ENCODE assay signal across 15 cellular contexts in genomic region chr4:73585345-73585744, GRCh38. TPM values are rescaled to one million over a fixed set of nuclear protein-coding genes. Genes with fewer than 3 reads are reported as not detected.
DNase-seq lines count a peak whose midpoint lies in the region; ATAC-seq and TF ChIP-seq lines count a peak whose summit lies in the region.
"Had no signal": no experiment of that assay in that cellular context is flagged by ENCODE, and none has a peak within 500 bp of the region (broad histone marks: within the 10 kb centered on the region; RNA-seq: fewer than 3 reads in every experiment).

No MANE protein-coding gene starts in this region.

- no peaks in the 10 kb centered on the region for H3F3A ChIP-seq in GM23338 (replicated peaks; ENCODE audit: low read depth)

- H3K9me3 Mint-ChIP-seq in GM23338 (no peaks in the 10 kb centered on the region), WTC11 (no peaks in the 10 kb centered on the region)

- H3K9ac ChIP-seq in adipocyte (ENCODE audit: low read length): no peak overlapping the region
- H3K9ac ChIP-seq: BLaER1, GM23248 had no signal

- H3K79me2 ChIP-seq in GM23338 (replicated peaks; ENCODE audit: insufficient read depth) (no peaks in the 10 kb centered on the region), OCI-LY7 (ENCODE audit: insufficient read depth, low read depth, low read length) (peaks cover 33% of the 10 kb centered on the region; the same call in 1 of the 2 replicates)

- H3K27ac ChIP-seq in GM23338 (ENCODE audit: low read depth): no peak overlapping the region
- peak overlapping the region; percentile 14 for H3K27ac ChIP-seq in OCI-LY7 (ENCODE audit: low read depth, low read length, poor library complexity, severe bottlenecking)
- H3K27ac ChIP-seq: BLaER1, GM23248 had no signal

- H4K20me1 ChIP-seq in GM23338 (replicated peaks; ENCODE audit: insufficient read depth): no peaks in the 10 kb centered on the region
- no peaks in the 10 kb centered on the region for H4K20me1 ChIP-seq in OCI-LY7 (ENCODE audit: insufficient read depth, low read length)
- H4K20me1 ChIP-seq: BLaER1 had no signal

- no peaks in the 10 kb centered on the region for H3K27me3 ChIP-seq in GM23338 (ENCODE audit: insufficient read depth)
- no peaks in the 10 kb centered on the region for H3K27me3 ChIP-seq in adipocyte (replicated peaks; ENCODE audit: control insufficient read depth, insufficient read depth, low read length)
- H3K27me3 ChIP-seq: BLaER1 had no signal

- TF ChIP-seq CTCF in GM23338 (conservative IDR thresholded peaks at IDR 0.05; ENCODE audit: low read depth in 2 of 2): no peak
- no peak for TF ChIP-seq CTCF in OCI-LY7 (conservative IDR thresholded peaks at IDR 0.05; ENCODE audit: low read length)
- no peak for TF ChIP-seq CTCF in fibroblast of the aortic adventitia (IDR thresholded peaks at IDR 0.05; ENCODE audit: insufficient read depth, low read length)
- no peak for TF ChIP-seq CTCF in WTC11 (IDR thresholded peaks at IDR 0.05)

- H3K36me3 Mint-ChIP-seq in GM23338 (ENCODE audit: low read depth) (no peaks in the 10 kb centered on the region), WTC11 (no peaks in the 10 kb centered on the region)

- H3K4me3 ChIP-seq in GM23338 (no peak overlapping the region), OCI-LY7 (ENCODE audit: low read depth, low read length, poor library complexity, severe bottlenecking) (no peak overlapping the region), adipocyte (ENCODE audit: low read length) (no peak overlapping the region), fibroblast of the aortic adventitia (ENCODE audit: low read depth, low read length) (no peak overlapping the region)
- H3K4me3 ChIP-seq: BLaER1, GM23248 had no signal

- no peaks in the 10 kb centered on the region for H3K9me2 ChIP-seq in GM23338 (ENCODE audit: insufficient read depth)
- no peaks in the 10 kb centered on the region for H3K9me2 ChIP-seq in OCI-LY7 (ENCODE audit: insufficient read depth, low read length)

- H3K27ac Mint-ChIP-seq in GM23338: peak overlapping the region; percentile 81
- H3K27ac Mint-ChIP-seq in WTC11: no peak overlapping the region

- intact Hi-C loops in OCI-LY7 (cut with micrococcal nuclease; ENCODE audit: unreplicated experiment): loop anchor here (10.0 kb wide), 1 partner anchor 569 kb away; the partner anchor contains the start of gene MTHFD2L

- DNase-seq in GM23338 (ENCODE audit: low spot score): no peak
- no peak for DNase-seq in OCI-LY7 (ENCODE audit: low spot score)
- peak; percentile 37 for DNase-seq in adipocyte (ENCODE audit: low read depth)
- peak; percentile 30 for DNase-seq in fibroblast of the aortic adventitia (ENCODE audit: low read depth)
- no peak for DNase-seq in WTC11 (ENCODE audit: low spot score)
- no peak for DNase-seq in activated T-cell treated with anti-CD3 and anti-CD28 coated beads, Interleukin-2, amount 50 U/mL, for 48 hours
- no peak for DNase-seq in activated CD4-positive, alpha-beta T cell treated with anti-CD3 and anti-CD28 coated beads for 4 hours
- DNase-seq: AML-193, DMS53, GM23248, H7 had no signal

- H3K27me3 Mint-ChIP-seq in GM23338 (ENCODE audit: insufficient read depth, low read depth, poor library complexity) (no peaks in the 10 kb centered on the region), WTC11 (ENCODE audit: low read depth) (no peaks in the 10 kb centered on the region)

- H3K4me3 Mint-ChIP-seq in GM23338 (no peak overlapping the region), WTC11 (no peak overlapping the region)

- H3K4me2 ChIP-seq in GM23338 (no peak overlapping the region), OCI-LY7 (ENCODE audit: low read length) (no peak overlapping the region)
- H3K4me2 ChIP-seq: BLaER1 had no signal

- no peaks in the 10 kb centered on the region for H3K36me3 ChIP-seq in GM23338 (ENCODE audit: insufficient read depth)
- H3K36me3 ChIP-seq in OCI-LY7 (ENCODE audit: insufficient read depth, low read length): peaks cover 86% of the 10 kb centered on the region
- H3K36me3 ChIP-seq in adipocyte (ENCODE audit: control insufficient read depth, insufficient read depth, low read length, severe bottlenecking): no peaks in the 10 kb centered on the region
- H3K36me3 ChIP-seq: BLaER1 had no signal

- H3K9me3 ChIP-seq in OCI-LY7 (ENCODE audit: low read length) (peaks cover 21% of the 10 kb centered on the region; the same call in 1 of the 2 replicates), adipocyte (ENCODE audit: control insufficient read depth, low read length) (no peaks in the 10 kb centered on the region)
- H3K9me3 ChIP-seq: BLaER1 had no signal

- no peak overlapping the region for H2AFZ ChIP-seq in GM23338
- no peak overlapping the region for H2AFZ ChIP-seq in OCI-LY7 (ENCODE audit: low read length)
- H2AFZ ChIP-seq: GM23248 had no signal

- no TSS peak for BruUV-seq in OCI-LY7 (replicated peaks; lab: Mats Ljungman, UMichigan)

- POLR2A ChIA-PET in OCI-LY7 (lab: Charles Lee) (interaction anchor here (0.6 to 3.6 kb wide), 10 partner anchors 8 to 69 kb away, joined by 3 to 19 read pairs (median 6); partner anchors contain the start of gene RASSF6), WTC11 (lab: Charles Lee) (no interaction called here)

- CTCF ChIA-PET in OCI-LY7 (lab: Charles Lee; ENCODE audit: unreplicated experiment): no interaction called here
- CTCF ChIA-PET in WTC11 (lab: Charles Lee): interaction anchor here (0.9 to 1.4 kb wide), 2 partner anchors 11 to 139 kb away, joined by 3 to 6 read pairs; no protein-coding TSS in a partner anchor

- H3K4me1 ChIP-seq in GM23338 (ENCODE audit: insufficient read depth): peaks cover 23% of the 10 kb centered on the region
- H3K4me1 ChIP-seq in OCI-LY7 (ENCODE audit: insufficient read depth, low read length, poor library complexity, severe bottlenecking): peaks cover 40% of the 10 kb centered on the region
- H3K4me1 ChIP-seq in adipocyte (ENCODE audit: control insufficient read depth, insufficient read depth, low read length): peaks cover 20% of the 10 kb centered on the region

- ATAC-seq in GM23338 (no peak), WTC11 (no peak), esophagus mucosa (no peak)

- H3K4me1 Mint-ChIP-seq in GM23338 (peaks cover 44% of the 10 kb centered on the region), WTC11 (peaks cover 36% of the 10 kb centered on the region)

TF ChIP-seq in GM23338, 12 proteins besides CTCF, POLR2A, EP300 and RAD21 (continues in another document):
- TF ChIP-seq EZH2phosphoT487 (IDR thresholded peaks at IDR 0.05; ENCODE audit: unreplicated experiment) (no peak), ZNF331 (CRISPR knock-in tag; IDR thresholded peaks at IDR 0.05; ENCODE audit: low read depth) (no peak)

TF ChIP-seq in WTC11, 78 proteins besides CTCF, POLR2A, EP300 and RAD21:
- TF ChIP-seq ATF3 (CRISPR knock-in tag; conservative IDR thresholded peaks at IDR 0.05) (no peak), PRDM15 (CRISPR knock-in tag; IDR thresholded peaks at IDR 0.05) (no peak), ETV6 (CRISPR knock-in tag; IDR thresholded peaks at IDR 0.05) (no peak), EMX1 (CRISPR knock-in tag; IDR thresholded peaks at IDR 0.05) (no peak), NFE2L1 (CRISPR knock-in tag; IDR thresholded peaks at IDR 0.05) (no peak), CREM (CRISPR knock-in tag; IDR thresholded peaks at IDR 0.05) (no peak), SMAD3 (CRISPR knock-in tag; IDR thresholded peaks at IDR 0.05; ENCODE audit: borderline replicate concordance) (no peak)

RNA-seq across cellular contexts. Expression of gene RASSF6, which starts 34.9 kb away (rescaled TPM):
- 0.14 and 0.23 TPM in 2 replicates for total RNA-seq in GM23338 (2014; rRNA removed; shearing (Covaris generic))
- 0.37 and 0.79 TPM in 2 replicates for polyA plus RNA-seq in GM23338 (2016; fragmentation: Nextera tagmentation; extraction: Ambion mirVana)
- 32.5 and 48.3 TPM in 2 replicates for total RNA-seq in OCI-LY7 (2014; rRNA removed; shearing (Covaris generic))
- 62.2 and 86.6 TPM in 2 replicates for total RNA-seq in OCI-LY7 (2022)
- not detected in 2 replicates for total RNA-seq in fibroblast of the aortic adventitia (ENCODE audit: low replicate concordance)
- total RNA-seq in WTC11 (2021): 0.15 to 0.27 TPM (median 0.18 TPM) in 3 replicates
- total RNA-seq in esophagus mucosa: 1.8 TPM
- total RNA-seq: A673, Daoy, GM23248 had no signal
- polyA plus RNA-seq: GM23248 had no signal

Comparison
In these comparisons a context has a peak if more than half of its experiments do, and no peak if none do; other contexts are left out.
1. DNase-seq: peak in adipocyte (single experiment) and fibroblast of the aortic adventitia (single experiment); none in GM23338 (single experiment), OCI-LY7 (single experiment), WTC11 (single experiment), activated T-cell treated with anti-CD3 and anti-CD28 coated beads, Interleukin-2, amount 50 U/mL, for 48 hours (0 of 2) and activated CD4-positive, alpha-beta T cell treated with anti-CD3 and anti-CD28 coated beads for 4 hours (0 of 2).
2. RNA of gene RASSF6, which starts 34.9 kb away (total RNA-seq): 32.5 to 86.6 TPM in OCI-LY7; 1.8 TPM in esophagus mucosa (single experiment), 0.15 to 0.27 TPM in WTC11, 0.14 to 0.23 TPM in GM23338 and not detected in fibroblast of the aortic adventitia; every median in the first group is over 10 times any median in the second.